Comparison of ENCODE assay signal across 9 cellular contexts in the genomic region with DNA sequence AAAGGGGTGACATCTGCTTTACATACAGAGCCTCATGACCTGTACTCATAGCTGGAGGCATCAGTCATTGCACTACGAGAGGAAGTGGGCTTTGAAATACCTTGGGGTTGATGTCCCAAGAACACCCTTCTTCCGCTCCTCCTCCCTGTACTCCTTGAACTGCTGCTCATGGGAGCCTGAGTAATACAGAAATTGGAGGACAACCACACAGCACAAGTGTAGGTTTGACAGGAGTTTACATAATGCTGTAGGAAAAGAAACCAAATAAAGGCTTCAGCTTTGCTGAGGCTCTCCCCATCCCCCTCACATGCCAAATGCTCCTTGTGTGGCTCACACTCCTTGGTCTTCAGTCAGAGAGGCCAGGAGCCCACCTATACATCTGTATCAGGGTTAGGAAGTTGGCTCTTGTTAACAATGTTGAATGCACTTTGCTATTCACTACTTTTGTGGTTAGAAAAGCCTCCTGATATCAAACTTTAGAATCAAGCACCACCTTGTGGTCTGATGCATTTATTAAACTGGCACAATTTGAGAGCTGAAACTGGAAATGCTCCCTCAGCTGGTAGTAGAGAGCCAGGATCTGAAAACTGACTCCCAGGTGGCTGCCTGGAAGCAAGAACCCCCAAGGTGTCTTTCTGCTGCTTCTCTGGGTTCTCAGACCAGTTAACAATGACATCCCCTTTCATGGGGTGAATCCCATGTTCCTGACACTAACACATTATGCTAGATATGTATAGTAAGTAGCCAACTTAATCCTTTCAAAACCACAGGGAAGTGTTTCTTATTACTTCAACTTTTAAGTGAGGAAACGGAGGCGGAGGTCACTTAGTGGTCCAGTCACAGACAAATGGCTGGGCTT. TPM values are rescaled to one million over a fixed set of nuclear protein-coding genes. Genes with fewer than 3 reads are reported as not detected.
DNase-seq lines count a peak whose midpoint lies in the region; ATAC-seq and TF ChIP-seq lines count a peak whose summit lies in the region.
"Had no signal": no experiment of that assay in that cellular context is flagged by ENCODE, and none has a peak within 500 bp of the region (broad histone marks: within the 10 kb centered on the region; RNA-seq: fewer than 3 reads in every experiment).

No MANE protein-coding gene starts in this region.

- peak overlapping the region; percentile 31 for H3K27ac Mint-ChIP-seq in activated T-helper 1 cell treated with anti-CD3 and anti-CD28 coated beads, Interleukin-12 subunit alpha, Interleukin-12 subunit beta, Interleukin-2, Interleukin-4 antibody, amounts not matched to agents 30 ng/mL and 10 ng/mL and 1 ng/mL, durations not matched to agents 14 hours and 24 hours and 36 hours

- peaks cover 10% of the 10 kb centered on the region for H3K9me3 Mint-ChIP-seq in activated T-helper 1 cell treated with anti-CD3 and anti-CD28 coated beads, Interleukin-12 subunit alpha, Interleukin-12 subunit beta, Interleukin-2, Interleukin-4 antibody, amounts not matched to agents 30 ng/mL and 10 ng/mL and 1 ng/mL, durations not matched to agents 14 hours and 24 hours and 36 hours

- no peaks in the 10 kb centered on the region for H3K27me3 Mint-ChIP-seq in activated T-helper 1 cell treated with anti-CD3 and anti-CD28 coated beads, Interleukin-12 subunit alpha, Interleukin-12 subunit beta, Interleukin-2, Interleukin-4 antibody, amounts not matched to agents 30 ng/mL and 10 ng/mL and 1 ng/mL, durations not matched to agents 14 hours and 24 hours and 36 hours (ENCODE audit: insufficient read depth)

- peaks cover 55% of the 10 kb centered on the region for H3K4me1 Mint-ChIP-seq in activated T-helper 1 cell treated with anti-CD3 and anti-CD28 coated beads, Interleukin-12 subunit alpha, Interleukin-12 subunit beta, Interleukin-2, Interleukin-4 antibody, amounts not matched to agents 30 ng/mL and 10 ng/mL and 1 ng/mL, durations not matched to agents 14 hours and 24 hours and 36 hours (ENCODE audit: low read depth)

- TF ChIP-seq CTCF in foreskin fibroblast (IDR thresholded peaks at IDR 0.05; ENCODE audit: low read depth, low read length) = peak; percentile 87

- ATAC-seq in HG03520 (IDR thresholded peaks at IDR 0.05; ENCODE audit: unreplicated experiment) = peak; percentile 56
- no peak for ATAC-seq in GM18520 (IDR thresholded peaks at IDR 0.05; ENCODE audit: unreplicated experiment)

- peaks cover 4% of the 10 kb centered on the region for H3K36me3 Mint-ChIP-seq in activated T-helper 1 cell treated with anti-CD3 and anti-CD28 coated beads, Interleukin-12 subunit alpha, Interleukin-12 subunit beta, Interleukin-2, Interleukin-4 antibody, amounts not matched to agents 30 ng/mL and 10 ng/mL and 1 ng/mL, durations not matched to agents 14 hours and 24 hours and 36 hours (ENCODE audit: low read depth)

- intact Hi-C loops in activated T-helper 1 cell treated with anti-CD3 and anti-CD28 coated beads, Interleukin-12 subunit alpha, Interleukin-12 subunit beta, Interleukin-2, Interleukin-4 antibody, amounts not matched to agents 30 ng/mL and 10 ng/mL and 1 ng/mL, durations not matched to agents 14 hours and 24 hours and 36 hours (cut with micrococcal nuclease) = loop anchor here (1.0 to 5.0 kb wide), 9 partner anchors 7 to 579 kb away; no protein-coding TSS in a partner anchor

- H3K4me3 Mint-ChIP-seq in activated T-helper 1 cell treated with anti-CD3 and anti-CD28 coated beads, Interleukin-12 subunit alpha, Interleukin-12 subunit beta, Interleukin-2, Interleukin-4 antibody, amounts not matched to agents 30 ng/mL and 10 ng/mL and 1 ng/mL, durations not matched to agents 14 hours and 24 hours and 36 hours = peak overlapping the region; percentile 16

- DNase-seq in DMS 273 (lab: John Stamatoyannopoulos, UW; ENCODE audit: unreplicated experiment) (peak; percentile 70), DMS 273 treated with DMSO at 0.1 percent for 48 hours (lab: John Stamatoyannopoulos, UW) (no peak), NOMO-1 treated with dmso at 0.1 percent for 144 hours (lab: John Stamatoyannopoulos, UW; ENCODE audit: unreplicated experiment) (peak; percentile 34), foreskin fibroblast (peak; percentile 61 to 84), occipital lobe (lab: John Stamatoyannopoulos, UW) (peak; percentile 16)
- peak; percentile 18 for DNase-seq in activated T-helper 1 cell treated with anti-CD3 and anti-CD28 coated beads, Interleukin-12 subunit alpha, Interleukin-12 subunit beta, Interleukin-2, Interleukin-4 antibody, amounts not matched to agents 30 ng/mL and 10 ng/mL and 1 ng/mL, durations not matched to agents 14 hours and 24 hours and 36 hours (ENCODE audit: low spot score)

- no peak overlapping the region for H3K4me3 ChIP-seq in foreskin fibroblast (ENCODE audit: low read depth in 1 of 2, low read length in 2 of 2)
- H3K4me3 ChIP-seq: BLaER1 had no signal

RNA-seq across cellular contexts. Expression of a gene that starts 56.2 kb away (rescaled TPM):
- total RNA-seq in activated T-helper 1 cell treated with anti-CD3 and anti-CD28 coated beads, Interleukin-12 subunit alpha, Interleukin-12 subunit beta, Interleukin-2, Interleukin-4 antibody, amounts not matched to agents 30 ng/mL and 10 ng/mL and 1 ng/mL, durations not matched to agents 14 hours and 24 hours and 36 hours = 0.12 and 0.36 TPM in 2 replicates
- 5.9 TPM for total RNA-seq in occipital lobe
